ENCODE assay signal across 8 cellular contexts in genomic region chr5:172283020-172283861, GRCh38. TPM values are rescaled to one million over a fixed set of nuclear protein-coding genes. Genes with fewer than 3 reads are reported as not detected.
DNase-seq lines count a peak whose midpoint lies in the region; ATAC-seq and TF ChIP-seq lines count a peak whose summit lies in the region.

Gene UBTD2 (minus strand): TSS chr5:172283764. CDS start chr5:172283665, 99 bp downstream.

- H3K27me3 ChIP-seq in HUES64 (ENCODE audit: insufficient read depth, low read length), result no peaks in the 10 kb centered on the region
- H3K27me3 ChIP-seq in suprapubic skin, result no peaks in the 10 kb centered on the region

- WGBS in HUES64, result under 1% methylated on average over 86 of the region's 87 CpGs
- 0% methylated on average over 23 of the region's 87 CpGs for WGBS in suprapubic skin

- H3K4me1 ChIP-seq in HUES64 (ENCODE audit: insufficient read depth, low read length) (peaks cover 23% of the 10 kb centered on the region), suprapubic skin (peaks cover 36% of the 10 kb centered on the region)

- H3K9me3 ChIP-seq in HUES64 (ENCODE audit: insufficient read depth, low read depth, low read length), result no peaks in the 10 kb centered on the region
- no peaks in the 10 kb centered on the region for H3K9me3 ChIP-seq in suprapubic skin

- peak; percentile 57 for DNase-seq in DMS53 treated with DMSO at 0.1 percent for 48 hours (lab: John Stamatoyannopoulos, UW; ENCODE audit: unreplicated experiment)
- peak; percentile 37 to 85 for DNase-seq in SHP77 (lab: John Stamatoyannopoulos, UW)
- peak; percentile 79 for DNase-seq in activated naive CD4-positive, alpha-beta T cell treated with anti-CD3 and anti-CD28 coated beads, Interleukin-2, amount 50 U/mL, for 16 hours
- DNase-seq in globus pallidus (ENCODE audit: low spot score), result peak; percentile 76
- peak; percentile 15 for DNase-seq in occipital lobe (lab: John Stamatoyannopoulos, UW)
- peak; percentile 82 to 90 for DNase-seq in suprapubic skin (ENCODE audit: low spot score in 2 of 2)

- peak within 1 kb of the TSS; percentile 94 for H3K9ac ChIP-seq in HUES64 (ENCODE audit: low read depth, low read length)

- no peak for TF ChIP-seq POLR2A in suprapubic skin (IDR thresholded peaks at IDR 0.05)

- peak in 1 of 2 donors; percentile 33 for TF ChIP-seq CTCF in suprapubic skin (IDR thresholded peaks at IDR 0.05)

- H3K4me3 ChIP-seq in HUES64 (ENCODE audit: low read length) (peak within 1 kb of the TSS; percentile 96), suprapubic skin (peak within 1 kb of the TSS; percentile 67)

- ATAC-seq in GM21515 (IDR thresholded peaks at IDR 0.05; ENCODE audit: unreplicated experiment), result peak; percentile 86

- TF ChIP-seq EP300 in suprapubic skin (IDR thresholded peaks at IDR 0.05), result no peak

- 0 out of 2 replicates have a peak, but pooled peaks cover 5% of the 10 kb centered on the region for H3K36me3 ChIP-seq in HUES64 (ENCODE audit: insufficient read depth, low read length)
- no peaks in the 10 kb centered on the region for H3K36me3 ChIP-seq in suprapubic skin

- H3K27ac ChIP-seq in HUES64 (ENCODE audit: low read depth, low read length), result peak within 1 kb of the TSS; percentile 95
- peak within 1 kb of the TSS; percentile 83 for H3K27ac ChIP-seq in suprapubic skin

RNA-seq across cellular contexts. Expression of gene UBTD2, which starts in this region (rescaled TPM):
- polyA plus RNA-seq in HUES64 (2013, experiment 1 of 2), result 37.8 TPM
- 41.6 TPM for polyA plus RNA-seq in HUES64 (2013, experiment 2 of 2)
- total RNA-seq in occipital lobe (81.9 TPM), suprapubic skin (10 to 100 TPM in 3 of 4 donors, 1 to 10 TPM in 1; 7.0 to 14.6 (median 12.8) TPM)

Comparison
In these comparisons a context has a peak if more than half of its experiments do, and no peak if none do; other contexts are left out.
1. Peak in every context shown above with its lines: DNase-seq, ATAC-seq, H3K4me3 ChIP-seq and H3K27ac ChIP-seq.
2. DNase-seq: peak in every context shown above with its lines; median percentile 86 in suprapubic skin; 79 in activated naive CD4-positive, alpha-beta T cell treated with anti-CD3 and anti-CD28 coated beads, Interleukin-2, amount 50 U/mL, for 16 hours; 76 in globus pallidus; 61 in SHP77; 57 in DMS53 treated with DMSO at 0.1 percent for 48 hours; 15 in occipital lobe.